1 cellular context compared by ENCODE assay signal in genomic region chr7:539731-540411, GRCh38.
TF ChIP-seq lines count a peak whose summit lies in the region.

No MANE protein-coding gene starts in this region.

TF ChIP-seq in HepG2, 621 proteins besides CTCF, POLR2A, EP300 and RAD21 (continued from another document and continues in another):
- no peak for TF ChIP-seq KIAA2018 (CRISPR knock-in tag; IDR thresholded peaks at IDR 0.05; ENCODE audit: borderline replicate concordance)
- peak; percentile 56 for TF ChIP-seq MED8 (CRISPR knock-in tag; IDR thresholded peaks at IDR 0.05; ENCODE audit: insufficient replicate concordance)
- TF ChIP-seq THAP11 (CRISPR knock-in tag; IDR thresholded peaks at IDR 0.05), result no peak
- TF ChIP-seq RFXAP (CRISPR knock-in tag; IDR thresholded peaks at IDR 0.05; ENCODE audit: borderline replicate concordance), result 0 out of 2 replicates have a peak, but pooled peaks have one; percentile 23
- no peak for TF ChIP-seq FOXM1 (CRISPR knock-in tag; IDR thresholded peaks at IDR 0.05)
- TF ChIP-seq ZNF3 (CRISPR knock-in tag; IDR thresholded peaks at IDR 0.05), result no peak
- TF ChIP-seq KLF15 (CRISPR knock-in tag; IDR thresholded peaks at IDR 0.05; ENCODE audit: borderline replicate concordance), result no peak
- no peak for TF ChIP-seq KLF6 (CRISPR knock-in tag; IDR thresholded peaks at IDR 0.05)
- TF ChIP-seq, protein P1, sequence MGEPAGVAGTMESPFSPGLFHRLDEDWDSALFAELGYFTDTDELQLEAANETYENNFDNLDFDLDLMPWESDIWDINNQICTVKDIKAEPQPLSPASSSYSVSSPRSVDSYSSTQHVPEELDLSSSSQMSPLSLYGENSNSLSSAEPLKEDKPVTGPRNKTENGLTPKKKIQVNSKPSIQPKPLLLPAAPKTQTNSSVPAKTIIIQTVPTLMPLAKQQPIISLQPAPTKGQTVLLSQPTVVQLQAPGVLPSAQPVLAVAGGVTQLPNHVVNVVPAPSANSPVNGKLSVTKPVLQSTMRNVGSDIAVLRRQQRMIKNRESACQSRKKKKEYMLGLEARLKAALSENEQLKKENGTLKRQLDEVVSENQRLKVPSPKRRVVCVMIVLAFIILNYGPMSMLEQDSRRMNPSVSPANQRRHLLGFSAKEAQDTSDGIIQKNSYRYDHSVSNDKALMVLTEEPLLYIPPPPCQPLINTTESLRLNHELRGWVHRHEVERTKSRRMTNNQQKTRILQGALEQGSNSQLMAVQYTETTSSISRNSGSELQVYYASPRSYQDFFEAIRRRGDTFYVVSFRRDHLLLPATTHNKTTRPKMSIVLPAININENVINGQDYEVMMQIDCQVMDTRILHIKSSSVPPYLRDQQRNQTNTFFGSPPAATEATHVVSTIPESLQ (CRISPR knock-in tag; conservative IDR thresholded peaks at IDR 0.05), result no peak
- TF ChIP-seq JUN (CRISPR knock-in tag; IDR thresholded peaks at IDR 0.05), result no peak
- TF ChIP-seq, protein P2, sequence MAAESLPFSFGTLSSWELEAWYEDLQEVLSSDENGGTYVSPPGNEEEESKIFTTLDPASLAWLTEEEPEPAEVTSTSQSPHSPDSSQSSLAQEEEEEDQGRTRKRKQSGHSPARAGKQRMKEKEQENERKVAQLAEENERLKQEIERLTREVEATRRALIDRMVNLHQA (CRISPR knock-in tag; IDR thresholded peaks at IDR 0.05), result no peak
- TF ChIP-seq, protein P3, sequence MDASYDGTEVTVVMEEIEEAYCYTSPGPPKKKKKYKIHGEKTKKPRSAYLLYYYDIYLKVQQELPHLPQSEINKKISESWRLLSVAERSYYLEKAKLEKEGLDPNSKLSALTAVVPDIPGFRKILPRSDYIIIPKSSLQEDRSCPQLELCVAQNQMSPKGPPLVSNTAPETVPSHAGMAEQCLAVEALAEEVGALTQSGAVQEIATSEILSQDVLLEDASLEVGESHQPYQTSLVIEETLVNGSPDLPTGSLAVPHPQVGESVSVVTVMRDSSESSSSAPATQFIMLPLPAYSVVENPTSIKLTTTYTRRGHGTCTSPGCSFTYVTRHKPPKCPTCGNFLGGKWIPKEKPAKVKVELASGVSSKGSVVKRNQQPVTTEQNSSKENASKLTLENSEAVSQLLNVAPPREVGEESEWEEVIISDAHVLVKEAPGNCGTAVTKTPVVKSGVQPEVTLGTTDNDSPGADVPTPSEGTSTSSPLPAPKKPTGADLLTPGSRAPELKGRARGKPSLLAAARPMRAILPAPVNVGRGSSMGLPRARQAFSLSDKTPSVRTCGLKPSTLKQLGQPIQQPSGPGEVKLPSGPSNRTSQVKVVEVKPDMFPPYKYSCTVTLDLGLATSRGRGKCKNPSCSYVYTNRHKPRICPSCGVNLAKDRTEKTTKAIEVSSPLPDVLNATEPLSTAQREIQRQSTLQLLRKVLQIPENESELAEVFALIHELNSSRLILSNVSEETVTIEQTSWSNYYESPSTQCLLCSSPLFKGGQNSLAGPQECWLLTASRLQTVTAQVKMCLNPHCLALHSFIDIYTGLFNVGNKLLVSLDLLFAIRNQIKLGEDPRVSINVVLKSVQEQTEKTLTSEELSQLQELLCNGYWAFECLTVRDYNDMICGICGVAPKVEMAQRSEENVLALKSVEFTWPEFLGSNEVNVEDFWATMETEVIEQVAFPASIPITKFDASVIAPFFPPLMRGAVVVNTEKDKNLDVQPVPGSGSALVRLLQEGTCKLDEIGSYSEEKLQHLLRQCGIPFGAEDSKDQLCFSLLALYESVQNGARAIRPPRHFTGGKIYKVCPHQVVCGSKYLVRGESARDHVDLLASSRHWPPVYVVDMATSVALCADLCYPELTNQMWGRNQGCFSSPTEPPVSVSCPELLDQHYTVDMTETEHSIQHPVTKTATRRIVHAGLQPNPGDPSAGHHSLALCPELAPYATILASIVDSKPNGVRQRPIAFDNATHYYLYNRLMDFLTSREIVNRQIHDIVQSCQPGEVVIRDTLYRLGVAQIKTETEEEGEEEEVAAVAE (CRISPR knock-in tag; IDR thresholded peaks at IDR 0.05; ENCODE audit: borderline replicate concordance), result no peak
- TF ChIP-seq HOXA5 (CRISPR knock-in tag; IDR thresholded peaks at IDR 0.05), result no peak
- no peak for TF ChIP-seq IKZF5 (CRISPR knock-in tag; IDR thresholded peaks at IDR 0.05)
- TF ChIP-seq, protein P4, sequence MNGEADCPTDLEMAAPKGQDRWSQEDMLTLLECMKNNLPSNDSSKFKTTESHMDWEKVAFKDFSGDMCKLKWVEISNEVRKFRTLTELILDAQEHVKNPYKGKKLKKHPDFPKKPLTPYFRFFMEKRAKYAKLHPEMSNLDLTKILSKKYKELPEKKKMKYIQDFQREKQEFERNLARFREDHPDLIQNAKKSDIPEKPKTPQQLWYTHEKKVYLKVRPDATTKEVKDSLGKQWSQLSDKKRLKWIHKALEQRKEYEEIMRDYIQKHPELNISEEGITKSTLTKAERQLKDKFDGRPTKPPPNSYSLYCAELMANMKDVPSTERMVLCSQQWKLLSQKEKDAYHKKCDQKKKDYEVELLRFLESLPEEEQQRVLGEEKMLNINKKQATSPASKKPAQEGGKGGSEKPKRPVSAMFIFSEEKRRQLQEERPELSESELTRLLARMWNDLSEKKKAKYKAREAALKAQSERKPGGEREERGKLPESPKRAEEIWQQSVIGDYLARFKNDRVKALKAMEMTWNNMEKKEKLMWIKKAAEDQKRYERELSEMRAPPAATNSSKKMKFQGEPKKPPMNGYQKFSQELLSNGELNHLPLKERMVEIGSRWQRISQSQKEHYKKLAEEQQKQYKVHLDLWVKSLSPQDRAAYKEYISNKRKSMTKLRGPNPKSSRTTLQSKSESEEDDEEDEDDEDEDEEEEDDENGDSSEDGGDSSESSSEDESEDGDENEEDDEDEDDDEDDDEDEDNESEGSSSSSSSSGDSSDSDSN (CRISPR knock-in tag; IDR thresholded peaks at IDR 0.05), result no peak
- TF ChIP-seq BCL6 (CRISPR knock-in tag; IDR thresholded peaks at IDR 0.05), result peak; percentile 20; the same call in 1 of the 2 replicates
- TF ChIP-seq ZNF382 (CRISPR knock-in tag; IDR thresholded peaks at IDR 0.05; ENCODE audit: borderline replicate concordance), result no peak
- TF ChIP-seq ZFY (CRISPR knock-in tag; IDR thresholded peaks at IDR 0.05), result peak; percentile 63; the same call in 1 of the 2 replicates
- no peak for TF ChIP-seq JUND (CRISPR knock-in tag; IDR thresholded peaks at IDR 0.05)
- TF ChIP-seq, protein P5, sequence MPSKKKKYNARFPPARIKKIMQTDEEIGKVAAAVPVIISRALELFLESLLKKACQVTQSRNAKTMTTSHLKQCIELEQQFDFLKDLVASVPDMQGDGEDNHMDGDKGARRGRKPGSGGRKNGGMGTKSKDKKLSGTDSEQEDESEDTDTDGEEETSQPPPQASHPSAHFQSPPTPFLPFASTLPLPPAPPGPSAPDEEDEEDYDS (CRISPR knock-in tag; IDR thresholded peaks at IDR 0.05), result 0 out of 2 replicates have a peak, but pooled peaks have one; percentile 2
- TF ChIP-seq YEATS4 (CRISPR knock-in tag; IDR thresholded peaks at IDR 0.05; ENCODE audit: borderline replicate concordance), result 0 out of 2 replicates have a peak, but pooled peaks have one; percentile 33
- no peak for TF ChIP-seq ZNF552 (CRISPR knock-in tag; IDR thresholded peaks at IDR 0.05; ENCODE audit: borderline replicate concordance)
- TF ChIP-seq, protein P6, sequence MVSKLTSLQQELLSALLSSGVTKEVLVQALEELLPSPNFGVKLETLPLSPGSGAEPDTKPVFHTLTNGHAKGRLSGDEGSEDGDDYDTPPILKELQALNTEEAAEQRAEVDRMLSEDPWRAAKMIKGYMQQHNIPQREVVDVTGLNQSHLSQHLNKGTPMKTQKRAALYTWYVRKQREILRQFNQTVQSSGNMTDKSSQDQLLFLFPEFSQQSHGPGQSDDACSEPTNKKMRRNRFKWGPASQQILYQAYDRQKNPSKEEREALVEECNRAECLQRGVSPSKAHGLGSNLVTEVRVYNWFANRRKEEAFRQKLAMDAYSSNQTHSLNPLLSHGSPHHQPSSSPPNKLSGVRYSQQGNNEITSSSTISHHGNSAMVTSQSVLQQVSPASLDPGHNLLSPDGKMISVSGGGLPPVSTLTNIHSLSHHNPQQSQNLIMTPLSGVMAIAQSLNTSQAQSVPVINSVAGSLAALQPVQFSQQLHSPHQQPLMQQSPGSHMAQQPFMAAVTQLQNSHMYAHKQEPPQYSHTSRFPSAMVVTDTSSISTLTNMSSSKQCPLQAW (CRISPR knock-in tag; IDR thresholded peaks at IDR 0.05), result 0 out of 2 replicates have a peak, but pooled peaks have one; percentile 30
- TF ChIP-seq ZSCAN31 (CRISPR knock-in tag; IDR thresholded peaks at IDR 0.05; ENCODE audit: low read depth), result no peak
- peak; percentile 36 for TF ChIP-seq HDAC2 (CRISPR knock-in tag; IDR thresholded peaks at IDR 0.05)
- TF ChIP-seq ETV5 (CRISPR knock-in tag; IDR thresholded peaks at IDR 0.05; ENCODE audit: borderline replicate concordance), result no peak
- 0 out of 2 replicates have a peak, but pooled peaks have one; percentile 15 for TF ChIP-seq ZNF235 (CRISPR knock-in tag; IDR thresholded peaks at IDR 0.05; ENCODE audit: borderline replicate concordance)
- TF ChIP-seq RBM22 (optimal IDR thresholded peaks at IDR 0.05; ENCODE audit: low read length), result no peak
- no peak for TF ChIP-seq REXO4 (CRISPR knock-in tag; IDR thresholded peaks at IDR 0.05; ENCODE audit: borderline replicate concordance)
- no peak for TF ChIP-seq ZSCAN25 (CRISPR knock-in tag; IDR thresholded peaks at IDR 0.05)
- TF ChIP-seq ZNF451 (CRISPR knock-in tag; IDR thresholded peaks at IDR 0.05), result no peak
- no peak for TF ChIP-seq ZNF251 (CRISPR knock-in tag; IDR thresholded peaks at IDR 0.05)
- TF ChIP-seq FOXC1 (CRISPR knock-in tag; IDR thresholded peaks at IDR 0.05; ENCODE audit: borderline replicate concordance), result no peak
- no peak for TF ChIP-seq ARNT (IDR thresholded peaks at IDR 0.05)
- no peak for TF ChIP-seq ZIK1 (CRISPR knock-in tag; IDR thresholded peaks at IDR 0.05; ENCODE audit: borderline replicate concordance, low read depth)
- no peak for TF ChIP-seq ZNF615 (CRISPR knock-in tag; IDR thresholded peaks at IDR 0.05; ENCODE audit: borderline replicate concordance)
- 0 out of 2 replicates have a peak, but pooled peaks have one; percentile 24 for TF ChIP-seq RXRA (CRISPR knock-in tag; IDR thresholded peaks at IDR 0.05)
- no peak for TF ChIP-seq IRF9 (CRISPR knock-in tag; IDR thresholded peaks at IDR 0.05; ENCODE audit: borderline replicate concordance)
- TF ChIP-seq PAX8 (CRISPR knock-in tag; IDR thresholded peaks at IDR 0.05; ENCODE audit: borderline replicate concordance), result no peak
- TF ChIP-seq ZNF773 (CRISPR knock-in tag; IDR thresholded peaks at IDR 0.05; ENCODE audit: borderline replicate concordance), result no peak
- no peak for TF ChIP-seq POLR2AphosphoS2 (IDR thresholded peaks at IDR 0.05; ENCODE audit: low read depth, low read length)
- no peak for TF ChIP-seq NFATC3 (CRISPR knock-in tag; IDR thresholded peaks at IDR 0.05)
